Comparison of ENCODE assay signal across 1 cellular context in genomic region chr13:106377341-106377740, GRCh38.
TF ChIP-seq lines count a peak whose summit lies in the region.

No MANE protein-coding gene starts in this region.

TF ChIP-seq in IMR-90, 13 proteins besides CTCF, POLR2A, EP300 and RAD21 (continued from another document):
- TF ChIP-seq USF2 (IDR thresholded peaks at IDR 0.05; ENCODE audit: low read depth, low read length) (no peak), RCOR1 (IDR thresholded peaks at IDR 0.05; ENCODE audit: insufficient replicate concordance, low read length) (no peak), BHLHE40 (IDR thresholded peaks at IDR 0.05; ENCODE audit: low read depth, low read length) (no peak), FOS (IDR thresholded peaks at IDR 0.05; ENCODE audit: low read depth, low read length) (no peak), MXI1 (IDR thresholded peaks at IDR 0.05; ENCODE audit: borderline replicate concordance, low read depth, low read length) (no peak), RFX5 (IDR thresholded peaks at IDR 0.05; ENCODE audit: low read depth, low read length) (no peak), NFE2L2 (IDR thresholded peaks at IDR 0.05; ENCODE audit: low read depth, low read length) (no peak), ELK1 (IDR thresholded peaks at IDR 0.05; ENCODE audit: borderline replicate concordance, low read depth, low read length) (no peak), MAZ (IDR thresholded peaks at IDR 0.05; ENCODE audit: borderline replicate concordance, low read depth, low read length) (no peak)
